13 cellular contexts compared by ENCODE assay signal in the genomic region with DNA sequence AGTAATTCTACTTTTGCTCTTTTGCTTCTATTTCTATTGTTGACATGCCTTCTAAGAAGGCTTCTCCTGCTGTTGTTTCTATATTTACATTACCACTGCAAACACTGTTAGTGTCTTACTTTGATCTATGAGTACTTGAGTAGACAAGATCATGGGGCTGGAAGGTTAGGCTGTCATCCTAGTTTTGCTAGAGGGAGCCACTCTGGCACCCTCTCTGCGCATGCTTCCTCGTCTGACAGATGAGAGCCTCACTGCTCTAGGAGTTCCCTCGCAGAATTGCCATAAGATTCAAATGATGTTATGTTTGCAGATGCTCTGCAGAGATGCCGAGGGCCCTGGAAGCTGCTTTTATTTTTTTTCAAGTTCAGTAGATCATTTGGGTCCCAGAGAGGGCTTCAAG.
"Had no signal": no experiment of that assay in that cellular context is flagged by ENCODE, and none has a peak within 500 bp of the region (broad histone marks: within the 10 kb centered on the region; RNA-seq: fewer than 3 reads in every experiment).

No MANE protein-coding gene starts in this region.

- DNase-seq: activated CD4-positive, alpha-beta T cell treated with anti-CD3 and anti-CD28 coated beads, Interleukin-2, amount 10 ng/mL, durations not matched to agents 7 days and 5 days; activated CD8-positive, alpha-beta T cell treated with anti-CD3 and anti-CD28 coated beads, Interleukin-2, amount 10 ng/mL, durations not matched to agents 7 days and 5 days; activated gamma-delta T cell; aorta; heart left ventricle; islet precursor cell; left cardiac atrium; pancreas; psoas muscle; stimulated activated CD4-positive, alpha-beta T cell treated with anti-CD3 and anti-CD28 coated beads, Interleukin-4, amount 100 ng/mL, for 24 hours; stimulated activated naive CD4-positive, alpha-beta T cell treated with Interleukin-2 at 50 U/mL for 16 hours had no signal

- ATAC-seq: activated CD4-positive, CD25-positive, alpha-beta regulatory T cell treated with anti-CD3 and anti-CD28 coated beads, Interleukin-2, amount 50 U/mL, for 24 hours; activated CD8-positive, alpha-beta T cell treated with anti-CD3 and anti-CD28 coated beads, Interleukin-2, amount 10 ng/mL, durations not matched to agents 7 days and 5 days; activated naive CD4-positive, alpha-beta T cell treated with anti-CD3 and anti-CD28 coated beads, Interleukin-2, amount 50 U/mL, for 72 hours; heart left ventricle; left cardiac atrium; psoas muscle had no signal
